8 cellular contexts compared by ENCODE assay signal in the genomic region with DNA sequence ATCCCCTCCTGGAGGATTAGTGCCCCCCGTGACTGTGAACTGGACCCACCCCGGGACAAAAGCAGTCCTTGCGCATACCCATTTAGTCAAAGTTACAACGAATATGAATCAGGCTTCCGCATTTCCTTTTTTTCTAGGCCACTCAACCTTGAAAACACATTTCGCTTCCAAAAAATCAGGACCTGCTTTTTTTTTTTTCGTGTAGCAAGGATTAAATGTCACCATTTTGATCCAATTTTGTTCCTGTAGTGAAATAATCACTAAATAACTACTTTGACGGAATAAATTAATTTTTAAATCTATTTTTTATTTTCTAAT. TPM values are rescaled to one million over a fixed set of nuclear protein-coding genes. Genes with fewer than 3 reads are reported as not detected.
A peak's percentile ranks its signal among the peaks of the same experiment; 100 is the strongest.
DNase-seq lines count a peak whose midpoint lies in the region; ATAC-seq and TF ChIP-seq lines count a peak whose summit lies in the region.

No MANE protein-coding gene starts in this region.

- no peaks in the 10 kb centered on the region for H3K9me3 Mint-ChIP-seq in nephron

- H3K36me3 ChIP-seq in BLaER1 treated with 17β-estradiol and CSF1 and Interleukin-3, amounts not matched to agents 10 nM and 100 nM, result no peaks in the 10 kb centered on the region

- H3K4me1 Mint-ChIP-seq in nephron, result peaks cover 5% of the 10 kb centered on the region

- no peaks in the 10 kb centered on the region for H3K36me3 Mint-ChIP-seq in nephron (ENCODE audit: low read depth)

- peak overlapping the region; percentile 77 to 90 (median 85) for H3K9ac ChIP-seq in BLaER1 treated with 17β-estradiol and CSF1 and Interleukin-3, amounts not matched to agents 10 nM and 100 nM

- H3K9me3 ChIP-seq in BLaER1 treated with 17β-estradiol and CSF1 and Interleukin-3, amounts not matched to agents 10 nM and 100 nM (replicated peaks in 1 of 11), result no peaks in the 10 kb centered on the region

- no peak for ATAC-seq in HG03095 (IDR thresholded peaks at IDR 0.05; ENCODE audit: unreplicated experiment)

- TF ChIP-seq CTCF in LNCaP clone FGC (IDR thresholded peaks at IDR 0.05; ENCODE audit: control insufficient read depth, extremely low read depth, insufficient read depth), result no peak
- peak in 24 of 56 donors; percentile 2 to 28 (median 10) for TF ChIP-seq CTCF in dorsolateral prefrontal cortex (IDR thresholded peaks at IDR 0.05 in 54 of 56, conservative IDR thresholded peaks at IDR 0.05 in 2 of 56; ENCODE audit: low read depth in 1 of 56, partially characterized antibody in 56 of 56)
- no peak for TF ChIP-seq CTCF in nephron (IDR thresholded peaks at IDR 0.05; ENCODE audit: unreplicated experiment in 3 of 3)

- H3K4me2 ChIP-seq in BLaER1 treated with 17β-estradiol and CSF1 and Interleukin-3, amounts not matched to agents 10 nM and 100 nM, result peak overlapping the region; percentile 74 to 95 (median 91)

- DNase-seq in LNCaP clone FGC (ENCODE audit: low read depth) (no peak), dorsolateral prefrontal cortex (peak in 1 of 10 donors; percentile 47), GDM1 (lab: John Stamatoyannopoulos, UW) (no peak), nucleus accumbens (lab: John Stamatoyannopoulos, UW) (no peak), GOT3 (lab: John Stamatoyannopoulos, UW) (no peak)

- intact Hi-C loops in dorsolateral prefrontal cortex (cut with DNase I), result loop anchor here (2.0 to 10.0 kb wide), 11 partner anchors 53 to 389 kb away; no protein-coding TSS in a partner anchor

- peak overlapping the region; percentile 68 to 83 (median 79) for H3K4me3 ChIP-seq in BLaER1 treated with 17β-estradiol and CSF1 and Interleukin-3, amounts not matched to agents 10 nM and 100 nM
- H3K4me3 ChIP-seq in LNCaP clone FGC (ENCODE audit: low read depth, low read length) (peak overlapping the region; percentile 57), dorsolateral prefrontal cortex (peak overlapping the region; percentile 56 to 91 (median 81))

- H3K4me3 Mint-ChIP-seq in nephron, result peak overlapping the region; percentile 90 to 98 (median 98)

- peak overlapping the region; percentile 71 to 85 (median 81) for H3K27ac ChIP-seq in BLaER1 treated with 17β-estradiol and CSF1 and Interleukin-3, amounts not matched to agents 10 nM and 100 nM
- peak overlapping the region in 58 of 59 donors; percentile 44 to 95 (median 89) for H3K27ac ChIP-seq in dorsolateral prefrontal cortex

- H4K20me1 ChIP-seq in BLaER1 treated with 17β-estradiol and CSF1 and Interleukin-3, amounts not matched to agents 10 nM and 100 nM, result no peaks in the 10 kb centered on the region

- peaks cover 72% of the 10 kb centered on the region for H3K27me3 Mint-ChIP-seq in nephron (ENCODE audit: low read depth)

- H3K27ac Mint-ChIP-seq in nephron, result peak overlapping the region; percentile 8 to 28 (median 9)

- peaks cover 0 to 14% (median 12%) of the 10 kb centered on the region in 11 experiments; a peak in 15 of 22 replicates for H3K27me3 ChIP-seq in BLaER1 treated with 17β-estradiol and CSF1 and Interleukin-3, amounts not matched to agents 10 nM and 100 nM
- H3K27me3 ChIP-seq in dorsolateral prefrontal cortex, result no peaks in the 10 kb centered on the region

- H3K4me1 ChIP-seq in BLaER1 treated with 17β-estradiol and CSF1 and Interleukin-3, amounts not matched to agents 10 nM and 100 nM, result peaks cover 0 to 14% (median 8%) of the 10 kb centered on the region in 10 experiments; a peak in 9 of 20 replicates

RNA-seq across cellular contexts. Expression of a gene that starts 0.5 kb away (rescaled TPM):
- 10 to 100 TPM in 110 of 120 experiments, 1 to 10 TPM in 10; 7.2 to 25.1 (median 14.7) TPM for total RNA-seq in dorsolateral prefrontal cortex

RNA-seq across cellular contexts. Expression of a gene that starts 59.6 kb away (rescaled TPM):
- total RNA-seq in dorsolateral prefrontal cortex, result 10 to 100 TPM; 14.0 to 30.4 (median 21.6) TPM
